1 cellular context compared by ENCODE assay signal in genomic region chr1:248817065-248817464, GRCh38.
A peak's percentile ranks its signal among the peaks of the same experiment; 100 is the strongest.
TF ChIP-seq lines count a peak whose summit lies in the region.

No MANE protein-coding gene starts in this region.

TF ChIP-seq in GM12878, 131 proteins besides CTCF, POLR2A, EP300 and RAD21:
- TF ChIP-seq SPI1 (IDR thresholded peaks at IDR 0.05; ENCODE audit: borderline replicate concordance, insufficient read depth, low read depth, low read length): peak; percentile 47; the same call in 1 of the 2 replicates
- TF ChIP-seq JUNB (IDR thresholded peaks at IDR 0.05): no peak
- no peak for TF ChIP-seq KDM1A (IDR thresholded peaks at IDR 0.05; ENCODE audit: borderline replicate concordance)
- no peak for TF ChIP-seq MEF2B (IDR thresholded peaks at IDR 0.05; ENCODE audit: partially characterized antibody, poor library complexity, severe bottlenecking)
- no peak for TF ChIP-seq PML (IDR thresholded peaks at IDR 0.05; ENCODE audit: low read length)
